1 cellular context compared by ENCODE assay signal in the genomic region with DNA sequence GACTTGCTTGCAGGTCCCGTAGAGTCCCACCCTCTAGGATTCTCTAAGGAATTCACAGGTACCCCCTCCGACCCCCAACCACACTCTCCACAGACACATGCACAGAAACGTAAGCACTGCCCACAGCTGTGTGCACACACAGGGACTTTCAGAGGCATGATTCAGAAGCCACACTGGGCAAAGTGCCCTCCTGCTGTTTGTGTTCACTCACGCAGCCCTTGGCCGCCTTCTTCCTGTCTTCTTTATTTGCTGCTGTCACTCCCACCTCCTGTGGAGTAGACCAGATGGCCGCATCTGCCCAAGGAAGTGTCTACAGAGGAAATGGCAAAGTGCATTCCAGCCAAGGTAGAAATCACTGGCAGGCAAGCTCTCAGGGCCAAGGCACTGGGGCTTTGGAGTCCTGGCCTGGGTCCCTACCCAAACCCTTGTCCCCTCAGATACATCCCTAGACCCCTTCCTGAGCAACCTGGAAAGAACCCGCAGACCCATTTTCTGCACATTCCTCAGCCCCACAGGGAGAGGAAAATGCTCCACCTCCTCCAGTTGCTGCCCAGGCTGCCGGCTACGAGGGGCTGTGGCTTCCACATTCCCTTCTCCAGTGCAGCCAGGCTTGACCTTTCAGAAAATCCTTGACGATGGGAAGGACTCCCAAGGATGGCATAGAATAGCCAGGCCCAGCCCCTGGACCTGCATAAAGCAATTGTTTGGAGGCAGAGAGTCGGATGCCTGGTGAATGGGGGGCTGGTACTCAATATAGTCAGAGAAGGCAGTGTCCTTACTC.
TF ChIP-seq lines count a peak whose summit lies in the region.

No MANE protein-coding gene starts in this region.

TF ChIP-seq in GM12878, 131 proteins besides CTCF, POLR2A, EP300 and RAD21:
- TF ChIP-seq RUNX3 (IDR thresholded peaks at IDR 0.05; ENCODE audit: low read length) (peak; percentile 38; the same call in 1 of the 2 replicates), DPF2 (IDR thresholded peaks at IDR 0.05) (peak; percentile 33; the same call in 1 of the 2 replicates), ZNF24 (IDR thresholded peaks at IDR 0.05) (no peak), IKZF2 (IDR thresholded peaks at IDR 0.05) (peak; percentile 53 to 56; a peak in 2 of 4 replicates), ZNF384 (IDR thresholded peaks at IDR 0.05; ENCODE audit: borderline replicate concordance, low read depth, low read length) (no peak), EZH2 (IDR thresholded peaks at IDR 0.05; ENCODE audit: borderline replicate concordance, control insufficient read depth, low read depth, low read length) (no peak), TCF3 (IDR thresholded peaks at IDR 0.05; ENCODE audit: borderline replicate concordance, insufficient read depth, low read depth, low read length) (peak; percentile 67; the same call in 1 of the 2 replicates), MEF2A (IDR thresholded peaks at IDR 0.05; ENCODE audit: insufficient read depth, low read depth, low read length) (no peak), FOXM1 (IDR thresholded peaks at IDR 0.05; ENCODE audit: low read depth, low read length) (no peak), CREM (IDR thresholded peaks at IDR 0.05; ENCODE audit: low read depth) (no peak), ZNF217 (IDR thresholded peaks at IDR 0.05) (no peak), RAD51 (IDR thresholded peaks at IDR 0.05) (no peak), MEF2B (IDR thresholded peaks at IDR 0.05; ENCODE audit: partially characterized antibody, poor library complexity, severe bottlenecking) (peak; percentile 53), MTA2 (IDR thresholded peaks at IDR 0.05; ENCODE audit: low read depth) (peak; percentile 40; the same call in 1 of the 2 replicates), BMI1 (IDR thresholded peaks at IDR 0.05; ENCODE audit: borderline replicate concordance) (no peak), BHLHE40 (IDR thresholded peaks at IDR 0.05; ENCODE audit: borderline replicate concordance in 1 of 2, low read depth in 2 of 2, low read length in 1 of 2) (peak; percentile 23 to 74; a peak in 1 of 4 replicates), PML (IDR thresholded peaks at IDR 0.05; ENCODE audit: low read length) (no peak), WRNIP1 (IDR thresholded peaks at IDR 0.05; ENCODE audit: borderline replicate concordance, low read depth, low read length) (no peak), IKZF1 (conservative IDR thresholded peaks at IDR 0.05) (peak; percentile 61), PAX5 (IDR thresholded peaks at IDR 0.05; ENCODE audit: borderline replicate concordance, low read depth, low read length) (peak; percentile 60; the same call in 1 of the 2 replicates)
- TF ChIP-seq, protein P1, sequence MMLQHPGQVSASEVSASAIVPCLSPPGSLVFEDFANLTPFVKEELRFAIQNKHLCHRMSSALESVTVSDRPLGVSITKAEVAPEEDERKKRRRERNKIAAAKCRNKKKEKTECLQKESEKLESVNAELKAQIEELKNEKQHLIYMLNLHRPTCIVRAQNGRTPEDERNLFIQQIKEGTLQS (IDR thresholded peaks at IDR 0.05; ENCODE audit: borderline replicate concordance, extremely low read depth, low read depth, low read length): no peak
- TF ChIP-seq, protein P2, sequence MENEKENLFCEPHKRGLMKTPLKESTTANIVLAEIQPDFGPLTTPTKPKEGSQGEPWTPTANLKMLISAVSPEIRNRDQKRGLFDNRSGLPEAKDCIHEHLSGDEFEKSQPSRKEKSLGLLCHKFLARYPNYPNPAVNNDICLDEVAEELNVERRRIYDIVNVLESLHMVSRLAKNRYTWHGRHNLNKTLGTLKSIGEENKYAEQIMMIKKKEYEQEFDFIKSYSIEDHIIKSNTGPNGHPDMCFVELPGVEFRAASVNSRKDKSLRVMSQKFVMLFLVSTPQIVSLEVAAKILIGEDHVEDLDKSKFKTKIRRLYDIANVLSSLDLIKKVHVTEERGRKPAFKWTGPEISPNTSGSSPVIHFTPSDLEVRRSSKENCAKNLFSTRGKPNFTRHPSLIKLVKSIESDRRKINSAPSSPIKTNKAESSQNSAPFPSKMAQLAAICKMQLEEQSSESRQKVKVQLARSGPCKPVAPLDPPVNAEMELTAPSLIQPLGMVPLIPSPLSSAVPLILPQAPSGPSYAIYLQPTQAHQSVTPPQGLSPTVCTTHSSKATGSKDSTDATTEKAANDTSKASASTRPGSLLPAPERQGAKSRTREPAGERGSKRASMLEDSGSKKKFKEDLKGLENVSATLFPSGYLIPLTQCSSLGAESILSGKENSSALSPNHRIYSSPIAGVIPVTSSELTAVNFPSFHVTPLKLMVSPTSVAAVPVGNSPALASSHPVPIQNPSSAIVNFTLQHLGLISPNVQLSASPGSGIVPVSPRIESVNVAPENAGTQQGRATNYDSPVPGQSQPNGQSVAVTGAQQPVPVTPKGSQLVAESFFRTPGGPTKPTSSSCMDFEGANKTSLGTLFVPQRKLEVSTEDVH (IDR thresholded peaks at IDR 0.05; ENCODE audit: low read depth, partially characterized antibody): no peak
- TF ChIP-seq, protein P3, sequence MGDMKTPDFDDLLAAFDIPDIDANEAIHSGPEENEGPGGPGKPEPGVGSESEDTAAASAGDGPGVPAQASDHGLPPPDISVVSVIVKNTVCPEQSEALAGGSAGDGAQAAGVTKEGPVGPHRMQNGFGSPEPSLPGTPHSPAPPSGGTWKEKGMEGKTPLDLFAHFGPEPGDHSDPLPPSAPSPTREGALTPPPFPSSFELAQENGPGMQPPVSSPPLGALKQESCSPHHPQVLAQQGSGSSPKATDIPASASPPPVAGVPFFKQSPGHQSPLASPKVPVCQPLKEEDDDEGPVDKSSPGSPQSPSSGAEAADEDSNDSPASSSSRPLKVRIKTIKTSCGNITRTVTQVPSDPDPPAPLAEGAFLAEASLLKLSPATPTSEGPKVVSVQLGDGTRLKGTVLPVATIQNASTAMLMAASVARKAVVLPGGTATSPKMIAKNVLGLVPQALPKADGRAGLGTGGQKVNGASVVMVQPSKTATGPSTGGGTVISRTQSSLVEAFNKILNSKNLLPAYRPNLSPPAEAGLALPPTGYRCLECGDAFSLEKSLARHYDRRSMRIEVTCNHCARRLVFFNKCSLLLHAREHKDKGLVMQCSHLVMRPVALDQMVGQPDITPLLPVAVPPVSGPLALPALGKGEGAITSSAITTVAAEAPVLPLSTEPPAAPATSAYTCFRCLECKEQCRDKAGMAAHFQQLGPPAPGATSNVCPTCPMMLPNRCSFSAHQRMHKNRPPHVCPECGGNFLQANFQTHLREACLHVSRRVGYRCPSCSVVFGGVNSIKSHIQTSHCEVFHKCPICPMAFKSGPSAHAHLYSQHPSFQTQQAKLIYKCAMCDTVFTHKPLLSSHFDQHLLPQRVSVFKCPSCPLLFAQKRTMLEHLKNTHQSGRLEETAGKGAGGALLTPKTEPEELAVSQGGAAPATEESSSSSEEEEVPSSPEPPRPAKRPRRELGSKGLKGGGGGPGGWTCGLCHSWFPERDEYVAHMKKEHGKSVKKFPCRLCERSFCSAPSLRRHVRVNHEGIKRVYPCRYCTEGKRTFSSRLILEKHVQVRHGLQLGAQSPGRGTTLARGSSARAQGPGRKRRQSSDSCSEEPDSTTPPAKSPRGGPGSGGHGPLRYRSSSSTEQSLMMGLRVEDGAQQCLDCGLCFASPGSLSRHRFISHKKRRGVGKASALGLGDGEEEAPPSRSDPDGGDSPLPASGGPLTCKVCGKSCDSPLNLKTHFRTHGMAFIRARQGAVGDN (IDR thresholded peaks at IDR 0.05): peak; percentile 80
- TF ChIP-seq, protein P4, sequence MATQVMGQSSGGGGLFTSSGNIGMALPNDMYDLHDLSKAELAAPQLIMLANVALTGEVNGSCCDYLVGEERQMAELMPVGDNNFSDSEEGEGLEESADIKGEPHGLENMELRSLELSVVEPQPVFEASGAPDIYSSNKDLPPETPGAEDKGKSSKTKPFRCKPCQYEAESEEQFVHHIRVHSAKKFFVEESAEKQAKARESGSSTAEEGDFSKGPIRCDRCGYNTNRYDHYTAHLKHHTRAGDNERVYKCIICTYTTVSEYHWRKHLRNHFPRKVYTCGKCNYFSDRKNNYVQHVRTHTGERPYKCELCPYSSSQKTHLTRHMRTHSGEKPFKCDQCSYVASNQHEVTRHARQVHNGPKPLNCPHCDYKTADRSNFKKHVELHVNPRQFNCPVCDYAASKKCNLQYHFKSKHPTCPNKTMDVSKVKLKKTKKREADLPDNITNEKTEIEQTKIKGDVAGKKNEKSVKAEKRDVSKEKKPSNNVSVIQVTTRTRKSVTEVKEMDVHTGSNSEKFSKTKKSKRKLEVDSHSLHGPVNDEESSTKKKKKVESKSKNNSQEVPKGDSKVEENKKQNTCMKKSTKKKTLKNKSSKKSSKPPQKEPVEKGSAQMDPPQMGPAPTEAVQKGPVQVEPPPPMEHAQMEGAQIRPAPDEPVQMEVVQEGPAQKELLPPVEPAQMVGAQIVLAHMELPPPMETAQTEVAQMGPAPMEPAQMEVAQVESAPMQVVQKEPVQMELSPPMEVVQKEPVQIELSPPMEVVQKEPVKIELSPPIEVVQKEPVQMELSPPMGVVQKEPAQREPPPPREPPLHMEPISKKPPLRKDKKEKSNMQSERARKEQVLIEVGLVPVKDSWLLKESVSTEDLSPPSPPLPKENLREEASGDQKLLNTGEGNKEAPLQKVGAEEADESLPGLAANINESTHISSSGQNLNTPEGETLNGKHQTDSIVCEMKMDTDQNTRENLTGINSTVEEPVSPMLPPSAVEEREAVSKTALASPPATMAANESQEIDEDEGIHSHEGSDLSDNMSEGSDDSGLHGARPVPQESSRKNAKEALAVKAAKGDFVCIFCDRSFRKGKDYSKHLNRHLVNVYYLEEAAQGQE (IDR thresholded peaks at IDR 0.05; ENCODE audit: low read depth, low read length): no peak
- TF ChIP-seq, protein P5, sequence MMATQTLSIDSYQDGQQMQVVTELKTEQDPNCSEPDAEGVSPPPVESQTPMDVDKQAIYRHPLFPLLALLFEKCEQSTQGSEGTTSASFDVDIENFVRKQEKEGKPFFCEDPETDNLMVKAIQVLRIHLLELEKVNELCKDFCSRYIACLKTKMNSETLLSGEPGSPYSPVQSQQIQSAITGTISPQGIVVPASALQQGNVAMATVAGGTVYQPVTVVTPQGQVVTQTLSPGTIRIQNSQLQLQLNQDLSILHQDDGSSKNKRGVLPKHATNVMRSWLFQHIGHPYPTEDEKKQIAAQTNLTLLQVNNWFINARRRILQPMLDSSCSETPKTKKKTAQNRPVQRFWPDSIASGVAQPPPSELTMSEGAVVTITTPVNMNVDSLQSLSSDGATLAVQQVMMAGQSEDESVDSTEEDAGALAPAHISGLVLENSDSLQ (IDR thresholded peaks at IDR 0.05): peak; percentile 75
- TF ChIP-seq, protein P6, sequence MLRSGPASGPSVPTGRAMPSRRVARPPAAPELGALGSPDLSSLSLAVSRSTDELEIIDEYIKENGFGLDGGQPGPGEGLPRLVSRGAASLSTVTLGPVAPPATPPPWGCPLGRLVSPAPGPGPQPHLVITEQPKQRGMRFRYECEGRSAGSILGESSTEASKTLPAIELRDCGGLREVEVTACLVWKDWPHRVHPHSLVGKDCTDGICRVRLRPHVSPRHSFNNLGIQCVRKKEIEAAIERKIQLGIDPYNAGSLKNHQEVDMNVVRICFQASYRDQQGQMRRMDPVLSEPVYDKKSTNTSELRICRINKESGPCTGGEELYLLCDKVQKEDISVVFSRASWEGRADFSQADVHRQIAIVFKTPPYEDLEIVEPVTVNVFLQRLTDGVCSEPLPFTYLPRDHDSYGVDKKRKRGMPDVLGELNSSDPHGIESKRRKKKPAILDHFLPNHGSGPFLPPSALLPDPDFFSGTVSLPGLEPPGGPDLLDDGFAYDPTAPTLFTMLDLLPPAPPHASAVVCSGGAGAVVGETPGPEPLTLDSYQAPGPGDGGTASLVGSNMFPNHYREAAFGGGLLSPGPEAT (IDR thresholded peaks at IDR 0.05; ENCODE audit: low read depth): peak; percentile 71; the same call in 1 of the 2 replicates
